13 cellular contexts compared by ENCODE assay signal in the genomic region with DNA sequence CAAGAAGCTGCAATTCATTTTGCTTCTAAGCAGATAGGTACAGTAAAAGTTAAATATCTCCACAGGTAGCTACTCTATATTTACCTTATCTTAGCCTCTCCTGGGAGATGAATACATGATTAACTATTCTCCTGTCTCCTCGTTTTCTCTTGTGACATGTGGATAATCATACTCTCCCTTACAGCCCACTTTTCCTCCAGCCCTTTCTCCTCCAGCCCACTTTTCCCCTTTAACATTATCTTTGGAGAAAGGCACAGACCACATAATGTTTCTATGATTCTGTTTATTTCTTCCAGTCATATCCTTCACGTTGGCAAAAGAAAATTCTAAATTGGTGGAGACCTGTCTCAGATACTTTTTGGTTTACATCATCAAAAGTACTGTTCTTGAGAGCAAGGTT.
DNase-seq lines count a peak whose midpoint lies in the region; ATAC-seq lines count a peak whose summit lies in the region.
"Had no signal": no experiment of that assay in that cellular context is flagged by ENCODE, and none has a peak within 500 bp of the region (broad histone marks: within the 10 kb centered on the region; RNA-seq: fewer than 3 reads in every experiment).

No MANE protein-coding gene starts in this region.

- DNase-seq in NCI-H146 (lab: John Stamatoyannopoulos, UW) (peak; percentile 3), NCI-H146 treated with DMSO at 0.1 percent for 48 hours (lab: John Stamatoyannopoulos, UW; ENCODE audit: unreplicated experiment) (no peak), NCI-H69 (lab: John Stamatoyannopoulos, UW) (peak; percentile 57), ureter (ENCODE audit: low spot score) (no peak)
- DNase-seq: AML-193; Caco-2; Calu3; CD4-positive, alpha-beta T cell; CD8-positive, alpha-beta T cell; DMS79 treated with DMSO at 0.1 percent for 48 hours; GF-D8 had no signal

- ATAC-seq in GM19351 (IDR thresholded peaks at IDR 0.05; ENCODE audit: unreplicated experiment), result no peak
- ATAC-seq: A549; CD8-positive, alpha-beta T cell had no signal

Comparison
In these comparisons a context has a peak if more than half of its experiments do, and no peak if none do; other contexts are left out.
1. DNase-seq: peak in NCI-H146 (single experiment) and NCI-H69 (single experiment); none in NCI-H146 treated with DMSO at 0.1 percent for 48 hours (single experiment) and ureter (single experiment).